ENCODE assay signal across 24 cellular contexts in genomic region chr5:94916619-94917018, GRCh38.
A peak's percentile ranks its signal among the peaks of the same experiment; 100 is the strongest.
DNase-seq lines count a peak whose midpoint lies in the region; ATAC-seq and TF ChIP-seq lines count a peak whose summit lies in the region.
"Had no signal": no experiment of that assay in that cellular context is flagged by ENCODE, and none has a peak within 500 bp of the region (broad histone marks: within the 10 kb centered on the region; RNA-seq: fewer than 3 reads in every experiment).

No MANE protein-coding gene starts in this region.

- WGBS in mammary epithelial cell (ENCODE audit: low coverage, missing lambda C conversion rate), result 44% methylated on average over 2 of the region's 2 CpGs
- 26 to 56% methylated on average over 2 of the region's 2 CpGs for WGBS in thyroid gland, 2 donors

- BruUV-seq in mammary epithelial cell (replicated peaks; lab: Mats Ljungman, UMichigan) (no TSS peak), MCF 10A (replicated peaks; lab: Mats Ljungman, UMichigan) (no TSS peak)

- H3K27ac ChIP-seq in mammary epithelial cell (ENCODE audit: insufficient read depth, low read depth, low read length) (no peak overlapping the region), thyroid gland (no peak overlapping the region)
- H3K27ac ChIP-seq: GM23248, RWPE1, SK-N-MC had no signal

- no peak overlapping the region for H3K9ac ChIP-seq in mammary epithelial cell (ENCODE audit: insufficient read depth, low read length)
- H3K9ac ChIP-seq: GM23248 had no signal

- no peaks in the 10 kb centered on the region for H3K79me2 ChIP-seq in mammary epithelial cell (ENCODE audit: insufficient read depth, low read length)

- no peak overlapping the region for H3K4me2 ChIP-seq in mammary epithelial cell (ENCODE audit: insufficient read depth, low read depth, low read length)

- intact Hi-C loops in mammary epithelial cell (cut with micrococcal nuclease), result no loop called here
- intact Hi-C loops in MCF 10A (cut with micrococcal nuclease), result no loop called here
- intact Hi-C loops in thyroid gland (cut with DNase I), result no loop called here

- ATAC-seq in esophagus mucosa, result peak; percentile 91
- ATAC-seq in GM18909 (IDR thresholded peaks at IDR 0.05; ENCODE audit: poor library complexity, unreplicated experiment), result no peak
- ATAC-seq in GM21447 (IDR thresholded peaks at IDR 0.05; ENCODE audit: unreplicated experiment), result no peak
- ATAC-seq: HepG2, Panc1 had no signal

- no peak overlapping the region for H3K27ac Mint-ChIP-seq in MCF 10A (ENCODE audit: low read depth, unreplicated experiment)

- no peak for TF ChIP-seq CTCF in mammary epithelial cell (conservative IDR thresholded peaks at IDR 0.05 in 1 of 2, IDR thresholded peaks at IDR 0.05 in 1 of 2; ENCODE audit: extremely low read depth in 1 of 2, insufficient read depth in 1 of 2, low read depth in 1 of 2, low read length in 2 of 2)
- no peak for TF ChIP-seq CTCF in MCF 10A (IDR thresholded peaks at IDR 0.05; ENCODE audit: unreplicated experiment)
- TF ChIP-seq CTCF in thyroid gland (IDR thresholded peaks at IDR 0.05), result no peak

- no peaks in the 10 kb centered on the region for H3K4me1 Mint-ChIP-seq in MCF 10A (ENCODE audit: insufficient read depth, unreplicated experiment)

- no peak for TF ChIP-seq POLR2A in thyroid gland (IDR thresholded peaks at IDR 0.05)

- no peak overlapping the region for H3K4me3 ChIP-seq in mammary epithelial cell (replicated peaks in 1 of 3; ENCODE audit: insufficient read depth in 1 of 3, low read depth in 2 of 3, low read length in 3 of 3)
- no peak overlapping the region for H3K4me3 ChIP-seq in thyroid gland (replicated peaks in 1 of 3)
- H3K4me3 ChIP-seq: GM23248, SK-N-MC had no signal

- H2AFZ ChIP-seq in mammary epithelial cell (ENCODE audit: low read depth, low read length), result no peak overlapping the region
- H2AFZ ChIP-seq: GM23248 had no signal

- POLR2A ChIA-PET in MCF 10A (lab: Yijun Ruan, JAX), result no interaction called here

- CTCF ChIA-PET in mammary epithelial cell (lab: Charles Lee; ENCODE audit: low non-redundant PET) (no interaction called here), MCF 10A (lab: Yijun Ruan, JAX) (no interaction called here)

- no peak overlapping the region for H3K4me3 Mint-ChIP-seq in MCF 10A (ENCODE audit: unreplicated experiment)

- H3K27me3 Mint-ChIP-seq in MCF 10A (ENCODE audit: insufficient read depth, unreplicated experiment), result no peaks in the 10 kb centered on the region

- H3K27me3 ChIP-seq in mammary epithelial cell (ENCODE audit: insufficient read depth, low read length), result no peaks in the 10 kb centered on the region
- H3K27me3 ChIP-seq in thyroid gland, result no peaks in the 10 kb centered on the region

- in situ Hi-C loops in mammary epithelial cell (cut with MboI; ENCODE audit: low sequenced_read_pairs in 2 of 2), result no loop called here

- H3K9me3 ChIP-seq in mammary epithelial cell (replicated peaks; ENCODE audit: insufficient read depth, low read length) (no peaks in the 10 kb centered on the region), thyroid gland (no peaks in the 10 kb centered on the region)

- peak; percentile 41 for DNase-seq in mammary epithelial cell
- no peak for DNase-seq in MCF 10A (ENCODE audit: unreplicated experiment)
- DNase-seq in thyroid gland, result peak; percentile 69 to 72
- DNase-seq in activated gamma-delta T cell treated with Interleukin-2 at 50 U/mL for 16 hours, result no peak
- DNase-seq: DMS153, DND-41, GM23248, H7, Karpas-422, MV-4-11, NCI-H1105, NCI-H1436 treated with DMSO at 0.1 percent for 48 hours, NCI-H187 treated with DMSO at 0.1 percent for 48 hours, NCI-H2107, NCI-H2227 treated with DMSO at 0.1 percent for 48 hours, NCI-H526 treated with DMSO at 0.1 percent for 48 hours, SHP77 had no signal

- dilution Hi-C loops in mammary epithelial cell (cut with HindIII; ENCODE audit: low sequenced_read_pairs), result no loop called here

- no peaks in the 10 kb centered on the region for H4K20me1 ChIP-seq in mammary epithelial cell (ENCODE audit: insufficient read depth, low read length)

- H3K36me3 ChIP-seq in mammary epithelial cell (ENCODE audit: insufficient read depth, low read length) (no peaks in the 10 kb centered on the region), thyroid gland (no peaks in the 10 kb centered on the region)

- no peaks in the 10 kb centered on the region for H3K9me3 Mint-ChIP-seq in MCF 10A (ENCODE audit: unreplicated experiment)

- H3K4me1 ChIP-seq in mammary epithelial cell (ENCODE audit: insufficient read depth, low read length) (no peaks in the 10 kb centered on the region), thyroid gland (no peaks in the 10 kb centered on the region)

- no peaks in the 10 kb centered on the region for H3K36me3 Mint-ChIP-seq in MCF 10A (ENCODE audit: insufficient read depth, unreplicated experiment)

Comparison
In these comparisons a context has a peak if more than half of its experiments do, and no peak if none do; other contexts are left out.
1. DNase-seq: peak in mammary epithelial cell (single experiment) and thyroid gland (2 of 2); none in MCF 10A (single experiment) and activated gamma-delta T cell treated with Interleukin-2 at 50 U/mL for 16 hours (single experiment).